Comparison of ENCODE assay signal across 8 cellular contexts in genomic region chr11:66418168-66418985, GRCh38. TPM values are rescaled to one million over a fixed set of nuclear protein-coding genes. Genes with fewer than 3 reads are reported as not detected.
DNase-seq lines count a peak whose midpoint lies in the region; ATAC-seq and TF ChIP-seq lines count a peak whose summit lies in the region.

No MANE protein-coding gene starts in this region.

- peak overlapping the region; percentile 79 for H3K4me3 Mint-ChIP-seq in glutamatergic neuron (ENCODE audit: unreplicated experiment)

- H3K9me3 Mint-ChIP-seq in activated naive CD4-positive, alpha-beta T cell treated with anti-CD3 and anti-CD28 coated beads, Interleukin-2, amount 50 U/mL, for 72 hours = no peaks in the 10 kb centered on the region
- H3K9me3 Mint-ChIP-seq in glutamatergic neuron (ENCODE audit: unreplicated experiment) = peaks cover 14% of the 10 kb centered on the region

- H3K9ac ChIP-seq in Loucy (ENCODE audit: low read depth, low read length, poor library complexity, severe bottlenecking) = no peak overlapping the region

- intact Hi-C loops in posterior cingulate gyrus (cut with DNase I) = no loop called here
- intact Hi-C loops in vagina (cut with DNase I) = no loop called here

- H3K9me3 ChIP-seq in DOHH2 (ENCODE audit: control insufficient read depth, insufficient read depth, low read length) (no peaks in the 10 kb centered on the region), Loucy (ENCODE audit: insufficient read depth, low read depth, low read length) (no peaks in the 10 kb centered on the region), vagina (no peaks in the 10 kb centered on the region)

- DNase-seq in activated naive CD4-positive, alpha-beta T cell treated with anti-CD3 and anti-CD28 coated beads, Interleukin-2, amount 50 U/mL, for 72 hours (ENCODE audit: low spot score in 2 of 2) = peak; percentile 73 to 80
- DNase-seq in glutamatergic neuron (peak; percentile 69), posterior cingulate gyrus (peak; percentile 33 to 98 (median 80)), vagina (ENCODE audit: extremely low spot score in 2 of 2) (no peak)

- peaks cover 0 to 12% of the 10 kb centered on the region in 2 donors for H3K36me3 Mint-ChIP-seq in activated naive CD4-positive, alpha-beta T cell treated with anti-CD3 and anti-CD28 coated beads, Interleukin-2, amount 50 U/mL, for 72 hours
- H3K36me3 Mint-ChIP-seq in glutamatergic neuron (ENCODE audit: unreplicated experiment) = no peaks in the 10 kb centered on the region

- no peaks in the 10 kb centered on the region for H3K4me1 ChIP-seq in DOHH2 (ENCODE audit: control insufficient read depth, low read length)
- H3K4me1 ChIP-seq in Loucy (ENCODE audit: insufficient read depth, low read length, poor library complexity, severe bottlenecking) = no peaks in the 10 kb centered on the region
- H3K4me1 ChIP-seq in vagina = peaks cover 10% of the 10 kb centered on the region

- TF ChIP-seq POLR2A in vagina (IDR thresholded peaks at IDR 0.05) = no peak

- H3K27ac ChIP-seq in DOHH2 (ENCODE audit: low read depth, low read length) (no peak overlapping the region), vagina (peak overlapping the region; percentile 51)

- TF ChIP-seq CTCF in DOHH2 (IDR thresholded peaks at IDR 0.05; ENCODE audit: low read depth, low read length, poor library complexity, severe bottlenecking) (peak; percentile 43), Loucy (conservative IDR thresholded peaks at IDR 0.05; ENCODE audit: low read length) (peak; percentile 58), glutamatergic neuron (IDR thresholded peaks at IDR 0.05; ENCODE audit: partially characterized antibody, unreplicated experiment) (peak; percentile 24), vagina (IDR thresholded peaks at IDR 0.05) (no peak)

- H4K20me1 ChIP-seq in DOHH2 (ENCODE audit: control insufficient read depth, insufficient read depth, low read depth, low read length) (no peaks in the 10 kb centered on the region), Loucy (ENCODE audit: insufficient read depth, low read length, poor library complexity, severe bottlenecking) (peaks cover 5% of the 10 kb centered on the region)

- peak; percentile 95 for ATAC-seq in SK-N-SH treated with all-trans-retinoic acid at 6 μM for 48 hours
- ATAC-seq in activated naive CD4-positive, alpha-beta T cell treated with anti-CD3 and anti-CD28 coated beads, Interleukin-2, amount 50 U/mL, for 72 hours = peak; percentile 93 to 97
- ATAC-seq in HG03135 (IDR thresholded peaks at IDR 0.05; ENCODE audit: unreplicated experiment) = no peak

- no peaks in the 10 kb centered on the region for H3K79me2 ChIP-seq in DOHH2 (ENCODE audit: control insufficient read depth, low read length)
- no peaks in the 10 kb centered on the region for H3K79me2 ChIP-seq in Loucy (ENCODE audit: insufficient read depth, low read length)

- no peak overlapping the region for H2AFZ ChIP-seq in Loucy (ENCODE audit: low read length)

- peaks cover 23% of the 10 kb centered on the region for H3K4me1 Mint-ChIP-seq in glutamatergic neuron (ENCODE audit: low read depth, unreplicated experiment)

- H3K27me3 ChIP-seq in DOHH2 (ENCODE audit: control insufficient read depth, low read length) = peaks cover 47% of the 10 kb centered on the region
- no peaks in the 10 kb centered on the region for H3K27me3 ChIP-seq in Loucy (ENCODE audit: insufficient read depth, low read length, poor library complexity, severe bottlenecking)
- no peaks in the 10 kb centered on the region for H3K27me3 ChIP-seq in vagina

- H3K36me3 ChIP-seq in DOHH2 (ENCODE audit: control insufficient read depth, low read length) (no peaks in the 10 kb centered on the region), Loucy (ENCODE audit: insufficient read depth, low read length) (no peaks in the 10 kb centered on the region; the same call in 1 of the 2 replicates), vagina (no peaks in the 10 kb centered on the region)

- peaks cover 28% of the 10 kb centered on the region for H3K27me3 Mint-ChIP-seq in glutamatergic neuron (ENCODE audit: unreplicated experiment)

- no peaks in the 10 kb centered on the region for H3F3A ChIP-seq in DOHH2 (ENCODE audit: control insufficient read depth, insufficient read depth)
- no peaks in the 10 kb centered on the region for H3F3A ChIP-seq in Loucy (ENCODE audit: low read depth)

- no peak overlapping the region for H3K4me2 ChIP-seq in DOHH2 (ENCODE audit: low read length)
- H3K4me2 ChIP-seq in Loucy (ENCODE audit: low read depth, low read length, poor library complexity, severe bottlenecking) = peak overlapping the region; percentile 16

- H3K9me2 ChIP-seq in DOHH2 (replicated peaks; ENCODE audit: control insufficient read depth, low read length) (no peaks in the 10 kb centered on the region), Loucy (replicated peaks; ENCODE audit: low read depth, low read length) (no peaks in the 10 kb centered on the region)

- H3K27ac Mint-ChIP-seq in activated naive CD4-positive, alpha-beta T cell treated with anti-CD3 and anti-CD28 coated beads, Interleukin-2, amount 50 U/mL, for 72 hours = no peak overlapping the region
- peak overlapping the region; percentile 48 for H3K27ac Mint-ChIP-seq in glutamatergic neuron (ENCODE audit: unreplicated experiment)

- H3K4me3 ChIP-seq in DOHH2 (ENCODE audit: low read length) (no peak overlapping the region), Loucy (ENCODE audit: low read length, poor library complexity, severe bottlenecking) (no peak overlapping the region), vagina (no peak overlapping the region)

TF ChIP-seq in SK-N-SH treated with all-trans-retinoic acid at 6 μM for 48 hours, 23 proteins besides CTCF, POLR2A, EP300 and RAD21:
- TF ChIP-seq SNAI2 (CRISPR knock-in tag; IDR thresholded peaks at IDR 0.05) (peak; percentile 54; the same call in 1 of the 2 replicates), GLIS3 (CRISPR knock-in tag; IDR thresholded peaks at IDR 0.05) (no peak)

RNA-seq across cellular contexts. Expression of gene NPAS4, which starts 2.5 kb away (rescaled TPM):
- under 1 TPM; 0.09 to 0.47 TPM for total RNA-seq in activated naive CD4-positive, alpha-beta T cell treated with anti-CD3 and anti-CD28 coated beads, Interleukin-2, amount 50 U/mL, for 72 hours
- total RNA-seq in glutamatergic neuron (ENCODE audit: unreplicated experiment) = 0.78 TPM
- total RNA-seq in vagina = not detected

RNA-seq across cellular contexts. Expression of gene MRPL11, which starts 20.3 kb away (rescaled TPM):
- total RNA-seq in activated naive CD4-positive, alpha-beta T cell treated with anti-CD3 and anti-CD28 coated beads, Interleukin-2, amount 50 U/mL, for 72 hours = 100 to 1,000 TPM in 1 of 2 donors, 10 to 100 TPM in 1; 81.9 to 131 TPM
- 27.5 TPM for total RNA-seq in glutamatergic neuron (ENCODE audit: unreplicated experiment)
- 49.4 TPM for total RNA-seq in vagina

RNA-seq across cellular contexts. Expression of gene SLC29A2, which starts 46.8 kb away (rescaled TPM):
- 10 to 100 TPM in 1 of 2 donors, 1 to 10 TPM in 1; 6.1 to 10.5 TPM for total RNA-seq in activated naive CD4-positive, alpha-beta T cell treated with anti-CD3 and anti-CD28 coated beads, Interleukin-2, amount 50 U/mL, for 72 hours
- 2.8 TPM for total RNA-seq in glutamatergic neuron (ENCODE audit: unreplicated experiment)
- total RNA-seq in vagina = 4.2 TPM

RNA-seq across cellular contexts. Expression of gene PELI3, which starts 48.3 kb away (rescaled TPM):
- 1 to 10 TPM; 4.2 to 8.5 TPM for total RNA-seq in activated naive CD4-positive, alpha-beta T cell treated with anti-CD3 and anti-CD28 coated beads, Interleukin-2, amount 50 U/mL, for 72 hours
- 7.7 TPM for total RNA-seq in glutamatergic neuron (ENCODE audit: unreplicated experiment)
- total RNA-seq in vagina = 21.6 TPM

Comparison
In these comparisons a context has a peak if more than half of its experiments do, and no peak if none do; other contexts are left out.
1. CTCF ChIP-seq: peak in DOHH2 (single experiment), Loucy (single experiment) and glutamatergic neuron (single experiment); none in vagina (0 of 3).
2. DNase-seq: peak in activated naive CD4-positive, alpha-beta T cell treated with anti-CD3 and anti-CD28 coated beads, Interleukin-2, amount 50 U/mL, for 72 hours (2 of 2), glutamatergic neuron (single experiment) and posterior cingulate gyrus (10 of 10); none in vagina (0 of 2).